ENCODE assay signal across 8 cellular contexts in genomic region chr17:79842656-79843474, GRCh38. TPM values are rescaled to one million over a fixed set of nuclear protein-coding genes. Genes with fewer than 3 reads are reported as not detected.
DNase-seq lines count a peak whose midpoint lies in the region; ATAC-seq, FAIRE-seq and TF ChIP-seq lines count a peak whose summit lies in the region.

No MANE protein-coding gene starts in this region.

- H3K4me1 ChIP-seq in thyroid gland = peaks cover 38 to 55% of the 10 kb centered on the region in 2 donors

- intact Hi-C loops in activated CD4-positive, alpha-beta T cell treated with anti-CD3 and anti-CD28 coated beads, Interleukin-2, amount 10 ng/mL, durations not matched to agents 24 days and 14 days (cut with micrococcal nuclease) = loop anchor here (5.0 kb wide), 1 partner anchor 149 kb away; no protein-coding TSS in a partner anchor
- intact Hi-C loops in activated B cell treated with CpG ODN at 0.5 μM for 24 hours (cut with micrococcal nuclease) (loop anchor here (1.0 kb wide), 1 partner anchor 32 kb away; no protein-coding TSS in a partner anchor), thyroid gland (cut with DNase I) (loop anchor here (5.0 kb wide), 1 partner anchor 41 kb away; no protein-coding TSS in a partner anchor)

- peaks cover 4% of the 10 kb centered on the region for H3K36me3 Mint-ChIP-seq in activated CD4-positive, alpha-beta T cell treated with anti-CD3 and anti-CD28 coated beads, Interleukin-2, amount 10 ng/mL, durations not matched to agents 24 days and 14 days (ENCODE audit: low read depth)
- H3K36me3 Mint-ChIP-seq in activated B cell treated with CpG ODN at 0.5 μM for 24 hours (ENCODE audit: low read depth) = peaks cover 5% of the 10 kb centered on the region
- H3K36me3 Mint-ChIP-seq in immature natural killer cell = no peaks in the 10 kb centered on the region

- no peaks in the 10 kb centered on the region for H3K36me3 ChIP-seq in thyroid gland

- CTCF ChIA-PET in activated B cell treated with CpG ODN at 0.5 μM for 24 hours (lab: Charles Lee) = interaction anchor here (0.6 to 1.3 kb wide), 6 partner anchors 25 to 101 kb away, joined by 3 to 4 read pairs (median 3); partner anchors contain the start of gene CBX8

- peaks cover 27% of the 10 kb centered on the region for H3K27me3 ChIP-seq in thyroid gland

- 3 to 4% methylated on average over 12 to 35 of the region's 66 CpGs for WGBS in thyroid gland, 2 donors

- no peak for TF ChIP-seq CTCF in activated B cell treated with CpG ODN at 0.5 μM for 24 hours (IDR thresholded peaks at IDR 0.05)
- no peak for TF ChIP-seq CTCF in thyroid gland (IDR thresholded peaks at IDR 0.05)
- TF ChIP-seq CTCF in D721Med (IDR thresholded peaks at IDR 0.05; ENCODE audit: insufficient read depth, missing control alignments) = no peak

- no peak for ATAC-seq in activated B cell treated with CpG ODN at 0.5 μM for 24 hours (ENCODE audit: low read depth)
- no peak for ATAC-seq in GM19467 (IDR thresholded peaks at IDR 0.05; ENCODE audit: unreplicated experiment)

- no peak for TF ChIP-seq POLR2A in thyroid gland (IDR thresholded peaks at IDR 0.05)

- peak; percentile 75 for DNase-seq in activated CD4-positive, alpha-beta T cell treated with anti-CD3 and anti-CD28 coated beads, Interleukin-2, amount 10 ng/mL, durations not matched to agents 24 days and 14 days
- no peak for DNase-seq in activated CD4-positive, alpha-beta T cell treated with anti-CD3 and anti-CD28 coated beads, Interleukin-2, amount 50 U/mL, for 4 hours
- DNase-seq in activated B cell treated with CpG ODN at 0.5 μM for 24 hours (peak; percentile 37), immature natural killer cell (no peak), thyroid gland (peak; percentile 52 to 56), D721Med (ENCODE audit: insufficient read length, low spot score) (no peak)
- DNase-seq in stimulated activated CD4-positive, alpha-beta T cell treated with anti-CD3 and anti-CD28 coated beads, Interleukin-2, amount 100 ng/mL, for 48 hours = no peak

- no peak overlapping the region for H3K27ac ChIP-seq in thyroid gland

- peak overlapping the region; percentile 44 for H3K4me3 Mint-ChIP-seq in activated CD4-positive, alpha-beta T cell treated with anti-CD3 and anti-CD28 coated beads, Interleukin-2, amount 10 ng/mL, durations not matched to agents 24 days and 14 days
- H3K4me3 Mint-ChIP-seq in activated B cell treated with CpG ODN at 0.5 μM for 24 hours (peak overlapping the region; percentile 67), immature natural killer cell (peak overlapping the region; percentile 66 to 80 (median 72))

- POLR2A ChIA-PET in activated B cell treated with CpG ODN at 0.5 μM for 24 hours (lab: Charles Lee) = interaction anchor here (0.6 to 7.2 kb wide), 9 partner anchors 8 to 128 kb away, joined by 3 to 212 read pairs (median 4); partner anchors contain the start of gene CBX8

- peak overlapping the region; percentile 24 for H3K27ac Mint-ChIP-seq in activated CD4-positive, alpha-beta T cell treated with anti-CD3 and anti-CD28 coated beads, Interleukin-2, amount 10 ng/mL, durations not matched to agents 24 days and 14 days
- H3K27ac Mint-ChIP-seq in activated B cell treated with CpG ODN at 0.5 μM for 24 hours (peak overlapping the region; percentile 53), immature natural killer cell (peak overlapping the region in 2 of 6 donors; percentile 57 to 61)

- FAIRE-seq in D721Med (lab: Jason Lieb, UNC) = no peak

- peaks cover 45% of the 10 kb centered on the region for H3K27me3 Mint-ChIP-seq in activated CD4-positive, alpha-beta T cell treated with anti-CD3 and anti-CD28 coated beads, Interleukin-2, amount 10 ng/mL, durations not matched to agents 24 days and 14 days
- H3K27me3 Mint-ChIP-seq in activated B cell treated with CpG ODN at 0.5 μM for 24 hours (peaks cover 20% of the 10 kb centered on the region), immature natural killer cell (ENCODE audit: low read depth in 3 of 3) (peaks cover 40 to 50% (median 45%) of the 10 kb centered on the region in 3 donors)

- H3K4me3 ChIP-seq in thyroid gland (replicated peaks in 1 of 3) = peak overlapping the region in 2 of 3 donors; percentile 43 to 51

- no peaks in the 10 kb centered on the region for H3K9me3 ChIP-seq in thyroid gland

- H3K4me1 Mint-ChIP-seq in activated CD4-positive, alpha-beta T cell treated with anti-CD3 and anti-CD28 coated beads, Interleukin-2, amount 10 ng/mL, durations not matched to agents 24 days and 14 days = peaks cover 16% of the 10 kb centered on the region
- H3K4me1 Mint-ChIP-seq in activated B cell treated with CpG ODN at 0.5 μM for 24 hours = peaks cover 46% of the 10 kb centered on the region
- H3K4me1 Mint-ChIP-seq in immature natural killer cell = peaks cover 29 to 34% of the 10 kb centered on the region in 2 donors

- no peaks in the 10 kb centered on the region for H3K9me3 Mint-ChIP-seq in activated CD4-positive, alpha-beta T cell treated with anti-CD3 and anti-CD28 coated beads, Interleukin-2, amount 10 ng/mL, durations not matched to agents 24 days and 14 days
- H3K9me3 Mint-ChIP-seq in activated B cell treated with CpG ODN at 0.5 μM for 24 hours = no peaks in the 10 kb centered on the region
- no peaks in the 10 kb centered on the region for H3K9me3 Mint-ChIP-seq in immature natural killer cell

RNA-seq across cellular contexts. Expression of gene CBX4, which starts 3.6 kb away (rescaled TPM):
- 18.5 and 19.4 TPM in 2 replicates for total RNA-seq in activated CD4-positive, alpha-beta T cell treated with anti-CD3 and anti-CD28 coated beads, Interleukin-2, amount 10 ng/mL, durations not matched to agents 24 days and 14 days
- 55.6 and 56.3 TPM in 2 replicates for total RNA-seq in activated B cell treated with CpG ODN at 0.5 μM for 24 hours
- polyA plus RNA-seq in immature natural killer cell = 1 to 10 TPM; 3.0 to 6.7 (median 4.9) TPM
- total RNA-seq in thyroid gland = 10 to 100 TPM in 3 of 4 donors, 1 to 10 TPM in 1; 5.6 to 17.2 (median 13.5) TPM

RNA-seq across cellular contexts. Expression of gene CBX8, which starts 46.0 kb away (rescaled TPM):
- total RNA-seq in activated CD4-positive, alpha-beta T cell treated with anti-CD3 and anti-CD28 coated beads, Interleukin-2, amount 10 ng/mL, durations not matched to agents 24 days and 14 days = 9.4 TPM in 2 replicates
- total RNA-seq in activated B cell treated with CpG ODN at 0.5 μM for 24 hours (4.0 and 4.9 TPM in 2 replicates), thyroid gland (1 to 10 TPM; 1.7 to 3.5 (median 2.7) TPM)
- polyA plus RNA-seq in immature natural killer cell = 1 to 10 TPM in 2 of 3 donors, not detected in 1; 1.4 to 2.5 TPM

Comparison
In these comparisons a context has a peak if more than half of its experiments do, and no peak if none do; other contexts are left out.
1. DNase-seq: peak in activated CD4-positive, alpha-beta T cell treated with anti-CD3 and anti-CD28 coated beads, Interleukin-2, amount 10 ng/mL, durations not matched to agents 24 days and 14 days (single experiment), activated B cell treated with CpG ODN at 0.5 μM for 24 hours (single experiment) and thyroid gland (2 of 2); none in activated CD4-positive, alpha-beta T cell treated with anti-CD3 and anti-CD28 coated beads, Interleukin-2, amount 50 U/mL, for 4 hours (0 of 2), immature natural killer cell (0 of 3), stimulated activated CD4-positive, alpha-beta T cell treated with anti-CD3 and anti-CD28 coated beads, Interleukin-2, amount 100 ng/mL, for 48 hours (0 of 2) and D721Med (single experiment).
2. Peak in every context shown above with its lines, with median percentiles within 50 percentile points of each other: H3K4me3 Mint-ChIP-seq.